Comparison of ENCODE assay signal across 13 cellular contexts in genomic region chr5:15004506-15004905, GRCh38.
DNase-seq lines count a peak whose midpoint lies in the region; ATAC-seq and TF ChIP-seq lines count a peak whose summit lies in the region.
"Had no signal": no experiment of that assay in that cellular context is flagged by ENCODE, and none has a peak within 500 bp of the region (broad histone marks: within the 10 kb centered on the region; RNA-seq: fewer than 3 reads in every experiment).

No MANE protein-coding gene starts in this region.

- no peaks in the 10 kb centered on the region for H3K27me3 ChIP-seq in osteoblast (ENCODE audit: insufficient read depth, low read length)
- H3K27me3 ChIP-seq: BE2C had no signal

- H3K4me2 ChIP-seq in osteoblast (ENCODE audit: insufficient read depth, low read length): no peak overlapping the region

- no peak for ATAC-seq in HG02852 (IDR thresholded peaks at IDR 0.05; ENCODE audit: unreplicated experiment)
- ATAC-seq in GM21423 (IDR thresholded peaks at IDR 0.05; ENCODE audit: unreplicated experiment): no peak
- ATAC-seq: T-cell had no signal

- in situ Hi-C loops in astrocyte of the spinal cord (cut with HindIII; ENCODE audit: low sequenced_read_pairs): no loop called here
- in situ Hi-C loops in KBM-7 (cut with MboI; ENCODE audit: low pct_unique_long_range_greater_than_20kb, low sequenced_read_pairs): loop anchor here (25.0 kb wide), 1 partner anchor 267 kb away; no protein-coding TSS in a partner anchor

- H4K20me1 ChIP-seq in osteoblast (ENCODE audit: insufficient read depth, low read length): no peaks in the 10 kb centered on the region

- no peaks in the 10 kb centered on the region for H3K79me2 ChIP-seq in osteoblast (ENCODE audit: insufficient read depth, low read length)

- H3K27ac ChIP-seq in osteoblast (ENCODE audit: low read depth, low read length): no peak overlapping the region

- H2AFZ ChIP-seq in osteoblast (ENCODE audit: low read length): peak overlapping the region; percentile 12

- peak; percentile 51 for DNase-seq in DMS53 treated with DMSO at 0.1 percent for 48 hours (lab: John Stamatoyannopoulos, UW; ENCODE audit: unreplicated experiment)
- DNase-seq in NCI-H510A (lab: John Stamatoyannopoulos, UW): peak; percentile 48
- peak; percentile 33 for DNase-seq in astrocyte of the spinal cord (ENCODE audit: low read depth, low spot score)
- no peak for DNase-seq in osteoblast (ENCODE audit: insufficient read length, low spot score, missing footprints)
- no peak for DNase-seq in KBM-7
- DNase-seq: BE2C; CD4-positive, alpha-beta memory T cell; HCEC 1CT; NCI-H146; NCI-H2107; T-cell had no signal

- H3K4me1 ChIP-seq in osteoblast (ENCODE audit: insufficient read depth, low read length): peaks cover 43% of the 10 kb centered on the region

- no peaks in the 10 kb centered on the region for H3K36me3 ChIP-seq in osteoblast (ENCODE audit: insufficient read depth, low read length)
- H3K36me3 ChIP-seq: BE2C had no signal

- TF ChIP-seq CTCF in astrocyte of the spinal cord (IDR thresholded peaks at IDR 0.05; ENCODE audit: low read depth, low read length) (no peak), osteoblast (IDR thresholded peaks at IDR 0.05; ENCODE audit: extremely low read depth, low read depth, low read length) (no peak)

- no peak overlapping the region for H3K4me3 ChIP-seq in astrocyte of the spinal cord (ENCODE audit: low read depth, low read length)
- H3K4me3 ChIP-seq in osteoblast (ENCODE audit: insufficient read depth, low read length): no peak overlapping the region

- no peaks in the 10 kb centered on the region for H3K9me3 ChIP-seq in osteoblast (ENCODE audit: low read depth, low read length)
- H3K9me3 ChIP-seq: BE2C had no signal

Comparison
In these comparisons a context has a peak if more than half of its experiments do, and no peak if none do; other contexts are left out.
1. DNase-seq: peak in DMS53 treated with DMSO at 0.1 percent for 48 hours (single experiment), NCI-H510A (single experiment) and astrocyte of the spinal cord (single experiment); none in osteoblast (single experiment) and KBM-7 (single experiment).